Comparison of ENCODE assay signal across 7 cellular contexts in genomic region chr9:67353961-67354360, GRCh38.
A peak's percentile ranks its signal among the peaks of the same experiment; 100 is the strongest.
DNase-seq lines count a peak whose midpoint lies in the region; ATAC-seq and TF ChIP-seq lines count a peak whose summit lies in the region.
"Not testable (repeated sequence)": the region's sequence is repeated elsewhere in the genome, so short reads cannot be mapped to it uniquely, and the experiment has no call there.

No MANE protein-coding gene starts in this region.

- not testable (repeated sequence) for H3K4me3 Mint-ChIP-seq in natural killer cell treated with Interleukin-12 subunit alpha and Interleukin-12 subunit beta and Interleukin-15 and Interleukin-18, amount 100 ng/mL, for 72 hours; stimulated activated memory B cell treated with anti-CD40 and anti-IgM and Interleukin-4, amounts not matched to agents 10 μg/mL and 1 μg/mL and 100 μg/mL, for 72 hours

- intact Hi-C loops in Right ventricle myocardium inferior (cut with DNase I); lower lobe of right lung (cut with DNase I); sciatic nerve (cut with DNase I); upper lobe of right lung (cut with DNase I): not testable (repeated sequence)

- not testable (repeated sequence) for H3K9me3 ChIP-seq in lower lobe of right lung, upper lobe of right lung

- not testable (repeated sequence) for H3K4me1 ChIP-seq in lower lobe of right lung, upper lobe of right lung

- not testable (repeated sequence) for H3K9me3 Mint-ChIP-seq in natural killer cell treated with Interleukin-12 subunit alpha and Interleukin-12 subunit beta and Interleukin-15 and Interleukin-18, amount 100 ng/mL, for 72 hours; stimulated activated memory B cell treated with anti-CD40 and anti-IgM and Interleukin-4, amounts not matched to agents 10 μg/mL and 1 μg/mL and 100 μg/mL, for 72 hours

- H3K4me1 Mint-ChIP-seq in natural killer cell treated with Interleukin-12 subunit alpha and Interleukin-12 subunit beta and Interleukin-15 and Interleukin-18, amount 100 ng/mL, for 72 hours (ENCODE audit: low read depth in 2 of 2); stimulated activated memory B cell treated with anti-CD40 and anti-IgM and Interleukin-4, amounts not matched to agents 10 μg/mL and 1 μg/mL and 100 μg/mL, for 72 hours: not testable (repeated sequence)

- H3K27me3 Mint-ChIP-seq in natural killer cell treated with Interleukin-12 subunit alpha and Interleukin-12 subunit beta and Interleukin-15 and Interleukin-18, amount 100 ng/mL, for 72 hours; stimulated activated memory B cell treated with anti-CD40 and anti-IgM and Interleukin-4, amounts not matched to agents 10 μg/mL and 1 μg/mL and 100 μg/mL, for 72 hours: not testable (repeated sequence)

- H3K27ac ChIP-seq in lower lobe of right lung, upper lobe of right lung: not testable (repeated sequence)

- H3K36me3 ChIP-seq in lower lobe of right lung, upper lobe of right lung: not testable (repeated sequence)

- peak; percentile 48 for ATAC-seq in esophagus mucosa
- ATAC-seq in Right ventricle myocardium inferior: peak; percentile 34
- ATAC-seq in lower lobe of right lung: peak; percentile 39 to 58
- ATAC-seq in natural killer cell treated with Interleukin-12 subunit alpha and Interleukin-12 subunit beta and Interleukin-15 and Interleukin-18, amount 100 ng/mL, for 72 hours: peak; percentile 50 to 57
- ATAC-seq in sciatic nerve: peak; percentile 55
- ATAC-seq in stimulated activated memory B cell treated with anti-CD40 and anti-IgM and Interleukin-4, amounts not matched to agents 10 μg/mL and 1 μg/mL and 100 μg/mL, for 72 hours: peak; percentile 34
- ATAC-seq in upper lobe of right lung: peak; percentile 65

- not testable (repeated sequence) for H3K27ac Mint-ChIP-seq in natural killer cell treated with Interleukin-12 subunit alpha and Interleukin-12 subunit beta and Interleukin-15 and Interleukin-18, amount 100 ng/mL, for 72 hours; stimulated activated memory B cell treated with anti-CD40 and anti-IgM and Interleukin-4, amounts not matched to agents 10 μg/mL and 1 μg/mL and 100 μg/mL, for 72 hours

- H3K27me3 ChIP-seq in lower lobe of right lung (ENCODE audit: low read depth); upper lobe of right lung: not testable (repeated sequence)

- H3K36me3 Mint-ChIP-seq in natural killer cell treated with Interleukin-12 subunit alpha and Interleukin-12 subunit beta and Interleukin-15 and Interleukin-18, amount 100 ng/mL, for 72 hours; stimulated activated memory B cell treated with anti-CD40 and anti-IgM and Interleukin-4, amounts not matched to agents 10 μg/mL and 1 μg/mL and 100 μg/mL, for 72 hours: not testable (repeated sequence)

- not testable (repeated sequence) for H3K4me3 ChIP-seq in lower lobe of right lung, upper lobe of right lung

- DNase-seq in Right ventricle myocardium inferior (ENCODE audit: missing footprints); lower lobe of right lung; natural killer cell treated with Interleukin-12 subunit alpha and Interleukin-12 subunit beta and Interleukin-15 and Interleukin-18, amount 100 ng/mL, for 72 hours (ENCODE audit: low spot score); sciatic nerve (ENCODE audit: low spot score); upper lobe of right lung: not testable (repeated sequence)

- TF ChIP-seq CTCF in lower lobe of right lung (IDR thresholded peaks at IDR 0.05); upper lobe of right lung (IDR thresholded peaks at IDR 0.05): not testable (repeated sequence)
